38 cellular contexts compared by ENCODE assay signal in genomic region chr19:51086153-51086850, GRCh38. TPM values are rescaled to one million over a fixed set of nuclear protein-coding genes. Genes with fewer than 3 reads are reported as not detected.
DNase-seq lines count a peak whose midpoint lies in the region; ATAC-seq, FAIRE-seq and TF ChIP-seq lines count a peak whose summit lies in the region.
"Had no signal": no experiment of that assay in that cellular context is flagged by ENCODE, and none has a peak within 500 bp of the region (broad histone marks: within the 10 kb centered on the region; RNA-seq: fewer than 3 reads in every experiment).

No MANE protein-coding gene starts in this region.

- FAIRE-seq in K562 (lab: Jason Lieb, UNC) = no peak
- FAIRE-seq: GM19239, keratinocyte had no signal

- H3K9me3 ChIP-seq in HEK293 (ENCODE audit: control insufficient read depth, insufficient read depth, low read depth, low read length) = no peaks in the 10 kb centered on the region
- H3K9me3 ChIP-seq in K562 (replicated peaks; ENCODE audit: control insufficient read depth, insufficient read depth, low read depth, low read length) = no peaks in the 10 kb centered on the region
- H3K9me3 ChIP-seq: psoas muscle, sigmoid colon had no signal

- TF ChIP-seq CTCF in HEK293 (tag by site-specific recombination; IDR thresholded peaks at IDR 0.05) (no peak), K562 (IDR thresholded peaks at IDR 0.05 in 2 of 3, conservative IDR thresholded peaks at IDR 0.05 in 1 of 3; ENCODE audit: insufficient read depth in 2 of 3, low read depth in 1 of 3, low read length in 3 of 3) (no peak)

- H3K36me3 ChIP-seq in HEK293 (ENCODE audit: control insufficient read depth in 2 of 2, insufficient read depth in 1 of 2, low read length in 2 of 2) (no peaks in the 10 kb centered on the region), K562 (ENCODE audit: control insufficient read depth, insufficient read depth, low read length) (no peaks in the 10 kb centered on the region)
- H3K36me3 ChIP-seq: brain microvascular endothelial cell, sigmoid colon had no signal

- H3K36me3 Mint-ChIP-seq in activated CD8-positive, alpha-beta T cell treated with anti-CD3 and anti-CD28 coated beads, Interleukin-2, amount 10 ng/mL, durations not matched to agents 7 days and 5 days (ENCODE audit: low read depth) = no peaks in the 10 kb centered on the region
- H3K36me3 Mint-ChIP-seq: activated naive CD4-positive, alpha-beta T cell treated with anti-CD3 and anti-CD28 coated beads, Interleukin-2, amount 50 U/mL, for 24 hours had no signal

- no peaks in the 10 kb centered on the region for H3K27me3 Mint-ChIP-seq in activated CD8-positive, alpha-beta T cell treated with anti-CD3 and anti-CD28 coated beads, Interleukin-2, amount 10 ng/mL, durations not matched to agents 7 days and 5 days (ENCODE audit: low read depth)

- CTCF ChIA-PET in HEK293 (lab: Yijun Ruan, JAX) (interaction anchor here (0.7 to 1.4 kb wide), 5 partner anchors 8 to 164 kb away, joined by 3 read pairs; no protein-coding TSS in a partner anchor), K562 (lab: Yijun Ruan, JAX; ENCODE audit: low intra/inter-chr PET ratio) (no interaction called here)
- CTCF ChIA-PET in activated CD8-positive, alpha-beta T cell treated with anti-CD3 and anti-CD28 coated beads, Interleukin-2, amount 10 ng/mL, durations not matched to agents 7 days and 5 days (lab: Charles Lee) = interaction anchor here (0.5 kb wide), 1 partner anchor 1750 kb away, joined by 4 read pairs; no protein-coding TSS in a partner anchor

- 8% methylated on average over 16 of the region's 18 CpGs for WGBS in K562 (ENCODE audit: insufficient coverage, low coverage, missing lambda C conversion rate)

- H3K4me1 Mint-ChIP-seq in activated CD8-positive, alpha-beta T cell treated with anti-CD3 and anti-CD28 coated beads, Interleukin-2, amount 10 ng/mL, durations not matched to agents 7 days and 5 days (ENCODE audit: low read depth) = no peaks in the 10 kb centered on the region
- H3K4me1 Mint-ChIP-seq: activated naive CD4-positive, alpha-beta T cell treated with anti-CD3 and anti-CD28 coated beads, Interleukin-2, amount 50 U/mL, for 24 hours had no signal

- H3K4me1 ChIP-seq in HEK293 (ENCODE audit: control insufficient read depth, insufficient read depth, low read length) (no peaks in the 10 kb centered on the region), K562 (replicated peaks in 1 of 2; ENCODE audit: control insufficient read depth in 2 of 2, insufficient read depth in 2 of 2, low read length in 2 of 2) (peaks cover 0 to 3% of the 10 kb centered on the region in 2 experiments; a peak in 1 of 5 replicates)
- H3K4me1 ChIP-seq: psoas muscle, sigmoid colon had no signal

- no peak overlapping the region for H3K27ac Mint-ChIP-seq in activated CD8-positive, alpha-beta T cell treated with anti-CD3 and anti-CD28 coated beads, Interleukin-2, amount 10 ng/mL, durations not matched to agents 7 days and 5 days
- H3K27ac Mint-ChIP-seq: activated CD4-positive, alpha-beta memory T cell treated with anti-CD3 and anti-CD28 coated beads for 36 hours; activated naive CD4-positive, alpha-beta T cell treated with anti-CD3 and anti-CD28 coated beads, Interleukin-2, amount 50 U/mL, for 24 hours; T-helper 1 cell treated with Interleukin-12 subunit alpha and Interleukin-12 subunit beta and Interleukin-4 antibody, amounts not matched to agents 30 μg/mL and 1 μg/mL, for 36 hours had no signal

- H3K27ac ChIP-seq in HEK293 (ENCODE audit: extremely low read depth, low read depth, low read length) (no peak overlapping the region), K562 (ENCODE audit: extremely low read depth, low read depth, low read length) (no peak overlapping the region)
- H3K27ac ChIP-seq: brain microvascular endothelial cell, C4-2B, psoas muscle, sigmoid colon had no signal

- H3K4me3 ChIP-seq in HEK293 (ENCODE audit: low read depth, low read length) = no peak overlapping the region
- no peak overlapping the region for H3K4me3 ChIP-seq in K562
- H3K4me3 ChIP-seq: psoas muscle, sigmoid colon had no signal

- no peaks in the 10 kb centered on the region for H3K9me3 Mint-ChIP-seq in activated CD8-positive, alpha-beta T cell treated with anti-CD3 and anti-CD28 coated beads, Interleukin-2, amount 10 ng/mL, durations not matched to agents 7 days and 5 days (ENCODE audit: insufficient read depth)
- H3K9me3 Mint-ChIP-seq: activated CD4-positive, alpha-beta memory T cell treated with anti-CD3 and anti-CD28 coated beads for 36 hours; activated naive CD4-positive, alpha-beta T cell treated with anti-CD3 and anti-CD28 coated beads, Interleukin-2, amount 50 U/mL, for 24 hours; T-helper 1 cell treated with Interleukin-12 subunit alpha and Interleukin-12 subunit beta and Interleukin-4 antibody, amounts not matched to agents 30 μg/mL and 1 μg/mL, for 36 hours had no signal

- POLR2A ChIA-PET in HEK293 (lab: Yijun Ruan, JAX) = interaction anchor here (1.4 kb wide), 1 partner anchor 15 kb away, joined by 5 read pairs; no protein-coding TSS in a partner anchor
- POLR2A ChIA-PET in K562 (lab: Yijun Ruan, JAX) = interaction anchor here (0.7 kb wide), 1 partner anchor 108 kb away, joined by 3 read pairs; no protein-coding TSS in a partner anchor
- POLR2A ChIA-PET in activated CD8-positive, alpha-beta T cell treated with anti-CD3 and anti-CD28 coated beads, Interleukin-2, amount 10 ng/mL, durations not matched to agents 7 days and 5 days (lab: Charles Lee) = no interaction called here

- DNase-seq in NCI-H2107 treated with DMSO at 0.1 percent for 48 hours (lab: John Stamatoyannopoulos, UW; ENCODE audit: unreplicated experiment) (peak; percentile 29), NCI-H2107 (lab: John Stamatoyannopoulos, UW) (no peak), K562 (ENCODE audit: extremely low read depth in 1 of 4, low spot score in 3 of 4) (no peak), sciatic nerve (ENCODE audit: low spot score) (peak; percentile 19), NCI-H1436 treated with DMSO at 0.1 percent for 48 hours (lab: John Stamatoyannopoulos, UW) (no peak), activated gamma-delta T cell treated with Interleukin-2 at 50 U/mL for 16 hours (no peak)
- DNase-seq in activated CD8-positive, alpha-beta T cell treated with anti-CD3 and anti-CD28 coated beads, Interleukin-2, amount 10 ng/mL, durations not matched to agents 7 days and 5 days = no peak
- DNase-seq: 8988T; activated CD4-positive, alpha-beta memory T cell treated with anti-CD3 and anti-CD28 coated beads for 36 hours; activated CD4-positive, CD25-positive, alpha-beta regulatory T cell treated with anti-CD3 and anti-CD28 coated beads, Interleukin-2, amount 50 U/mL, for 72 hours; activated CD8-positive, alpha-beta memory T cell treated with anti-CD3 and anti-CD28 coated beads, Interleukin-2, amount 50 U/mL, for 4 hours; amniotic stem cell; brain microvascular endothelial cell; Calu3; cerebellar nuclear complex; GOT3; left ventricle myocardium superior; mesendoderm; NCI-H1048; NCI-H1930; NCI-H446 treated with DMSO at 0.1 percent for 48 hours; NK-92 treated with Interleukin-12 subunit alpha and Interleukin-12 subunit beta, amount 100 ng/mL, for 24 hours; psoas muscle; stimulated activated CD4-positive, alpha-beta T cell treated with anti-CD3 and anti-CD28 coated beads, Interleukin-15, amount 100 ng/mL, for 24 hours; stimulated activated CD4-positive, alpha-beta T cell treated with anti-CD3 and anti-CD28 coated beads, Interleukin-4, amount 100 ng/mL, for 4 hours; trophoblast cell had no signal

- TF ChIP-seq POLR2A in K562 (conservative IDR thresholded peaks at IDR 0.05) = no peak

- no TSS peak for BruUV-seq in K562 (replicated peaks; lab: Mats Ljungman, UMichigan)

- peaks cover 5% of the 10 kb centered on the region; the same call in 1 of the 2 replicates for H4K20me1 ChIP-seq in K562 (replicated peaks; ENCODE audit: control insufficient read depth, insufficient read depth, low read length)

- H3K9me1 ChIP-seq in K562 (ENCODE audit: control insufficient read depth, insufficient read depth, low read length) = peaks cover 4% of the 10 kb centered on the region

- no peak for ATAC-seq in K562
- ATAC-seq in sciatic nerve = no peak
- ATAC-seq in activated CD8-positive, alpha-beta T cell treated with anti-CD3 and anti-CD28 coated beads, Interleukin-2, amount 10 ng/mL, durations not matched to agents 7 days and 5 days = no peak
- ATAC-seq: esophagus mucosa, left ventricle myocardium superior, psoas muscle had no signal

- TF ChIP-seq RAD21 in K562 (CRISPR knock-in tag; conservative IDR thresholded peaks at IDR 0.05 in 1 of 2, IDR thresholded peaks at IDR 0.05 in 1 of 2) = no peak

- no peak for TF ChIP-seq EP300 in K562 (IDR thresholded peaks at IDR 0.05; ENCODE audit: low read length)

- no peak overlapping the region for H3K9ac ChIP-seq in K562 (ENCODE audit: insufficient read depth in 1 of 2, low read depth in 2 of 2, low read length in 2 of 2)

- H2AFZ ChIP-seq in K562 (ENCODE audit: low read depth, low read length) = no peak overlapping the region

- no peaks in the 10 kb centered on the region for H3K79me2 ChIP-seq in K562 (ENCODE audit: control insufficient read depth, insufficient read depth, low read length)

- in situ Hi-C loops in K562 (cut with MboI) = no loop called here

- H3K4me2 ChIP-seq in K562 (ENCODE audit: insufficient read depth, low read length) = no peak overlapping the region

- no peak overlapping the region for H3K4me3 Mint-ChIP-seq in activated CD8-positive, alpha-beta T cell treated with anti-CD3 and anti-CD28 coated beads, Interleukin-2, amount 10 ng/mL, durations not matched to agents 7 days and 5 days
- H3K4me3 Mint-ChIP-seq: activated CD4-positive, alpha-beta memory T cell treated with anti-CD3 and anti-CD28 coated beads for 36 hours; activated naive CD4-positive, alpha-beta T cell treated with anti-CD3 and anti-CD28 coated beads, Interleukin-2, amount 50 U/mL, for 24 hours; T-helper 1 cell treated with Interleukin-12 subunit alpha and Interleukin-12 subunit beta and Interleukin-4 antibody, amounts not matched to agents 30 μg/mL and 1 μg/mL, for 36 hours had no signal

- peaks cover 30 to 78% of the 10 kb centered on the region in 2 experiments; a peak in 4 of 5 replicates for H3K27me3 ChIP-seq in K562 (ENCODE audit: control insufficient read depth in 2 of 2, insufficient read depth in 2 of 2, low read length in 2 of 2)
- H3K27me3 ChIP-seq: brain microvascular endothelial cell had no signal

- intact Hi-C loops in K562 (cut with micrococcal nuclease) = no loop called here
- intact Hi-C loops in sciatic nerve (cut with DNase I) = no loop called here

RNA-seq across cellular contexts. Expression of gene KLK14, which starts 3.6 kb away (rescaled TPM):
- 0.37 TPM in 1 of 2 replicates, not detected in the other for total RNA-seq in K562 (2011; cell fraction: chromatin; rRNA removed; ENCODE audit: low replicate concordance)
- total RNA-seq in K562 (2011; cell fraction: nucleolus; rRNA removed) = 0.33 TPM in 1 of 2 replicates, not detected in the other
- not detected in 2 replicates for total RNA-seq in K562 (2011; cell fraction: nucleoplasm; rRNA removed)
- total RNA-seq in K562 (2014; rRNA removed) (not detected in 2 replicates), K562 (2014; rRNA removed; fragmentation: Illumina TruSeq; extraction: Trizol) (not detected in 2 replicates), K562 (2015; rRNA removed; fragmentation: Illumina TruSeq; extraction: Trizol) (not detected in 2 replicates), K562 (2021) (not detected in 2 replicates), sciatic nerve (2.8 TPM)
- polyA plus RNA-seq in K562 (2011; rRNA removed) (0.08 TPM in 1 of 2 replicates, not detected in the other), K562 (2014; fragmentation: Illumina TruSeq; extraction: Trizol) (not detected in 2 replicates), K562 (2014; fragmentation: Nextera tagmentation; extraction: Ambion mirVana) (not detected), K562 (2014; rRNA removed) (not detected in 2 replicates)
- polyA plus RNA-seq in K562 (2011; cell fraction: cytosol; rRNA removed) = 0.12 TPM in 1 of 2 replicates, not detected in the other
- 0.14 and 0.20 TPM in 2 replicates for polyA plus RNA-seq in K562 (2011; cell fraction: nucleus; rRNA removed)
- 0.09 and 0.11 TPM in 2 replicates for polyA plus RNA-seq in K562 (2012)
- not detected in 2 replicates for polyA minus RNA-seq in K562 (2011; rRNA and poly(A)+ RNA removed)
- not detected in 2 replicates for polyA minus RNA-seq in K562 (2011; cell fraction: cytosol; rRNA and poly(A)+ RNA removed)
- not detected in 2 replicates for polyA minus RNA-seq in K562 (2011; cell fraction: nucleus; rRNA and poly(A)+ RNA removed)
- under 1 TPM in 1 of 2 experiments, not detected in 1; 0.57 TPM for total RNA-seq in activated CD8-positive, alpha-beta T cell treated with anti-CD3 and anti-CD28 coated beads, Interleukin-2, amount 10 ng/mL, durations not matched to agents 7 days and 5 days
- total RNA-seq: dermis microvascular lymphatic vessel endothelial cell, fibroblast of villous mesenchyme, HT1080, psoas muscle, sigmoid colon, subcutaneous adipose tissue had no signal

RNA-seq across cellular contexts. Expression of gene KLK13, which starts 21.4 kb away (rescaled TPM):
- 2.4 and 5.3 TPM in 2 replicates for total RNA-seq in K562 (2011; cell fraction: chromatin; rRNA removed; ENCODE audit: low replicate concordance)
- 5.7 and 6.5 TPM in 2 replicates for total RNA-seq in K562 (2011; cell fraction: nucleolus; rRNA removed)
- total RNA-seq in K562 (2011; cell fraction: nucleoplasm; rRNA removed) = 6.5 and 8.0 TPM in 2 replicates
- total RNA-seq in K562 (2014; rRNA removed) (1.3 and 2.5 TPM in 2 replicates), K562 (2014; rRNA removed; fragmentation: Illumina TruSeq; extraction: Trizol) (1.5 and 1.7 TPM in 2 replicates), K562 (2015; rRNA removed; fragmentation: Illumina TruSeq; extraction: Trizol) (0.64 and 0.72 TPM in 2 replicates), K562 (2021) (2.8 and 4.7 TPM in 2 replicates), sciatic nerve (0.58 TPM)
- polyA plus RNA-seq in K562 (2011; rRNA removed) (2.9 and 9.0 TPM in 2 replicates), K562 (2014; fragmentation: Illumina TruSeq; extraction: Trizol) (3.8 and 4.4 TPM in 2 replicates), K562 (2014; fragmentation: Nextera tagmentation; extraction: Ambion mirVana) (1 to 10 TPM in 1 of 2 experiments, under 1 TPM in 1; 0.84 to 2.3 TPM), K562 (2014; rRNA removed) (1.3 and 2.3 TPM in 2 replicates)
- 3.9 and 15.9 TPM in 2 replicates for polyA plus RNA-seq in K562 (2011; cell fraction: cytosol; rRNA removed)
- polyA plus RNA-seq in K562 (2011; cell fraction: nucleus; rRNA removed) = 2.0 and 10.9 TPM in 2 replicates
- polyA plus RNA-seq in K562 (2012) = 2.4 and 2.9 TPM in 2 replicates
- 0.96 and 4.0 TPM in 2 replicates for polyA minus RNA-seq in K562 (2011; rRNA and poly(A)+ RNA removed)
- polyA minus RNA-seq in K562 (2011; cell fraction: cytosol; rRNA and poly(A)+ RNA removed) = 2.5 and 5.7 TPM in 2 replicates
- 0.44 and 1.6 TPM in 2 replicates for polyA minus RNA-seq in K562 (2011; cell fraction: nucleus; rRNA and poly(A)+ RNA removed)
- total RNA-seq in activated CD8-positive, alpha-beta T cell treated with anti-CD3 and anti-CD28 coated beads, Interleukin-2, amount 10 ng/mL, durations not matched to agents 7 days and 5 days = not detected
- total RNA-seq: activated CD4-positive, alpha-beta memory T cell treated with anti-CD3 and anti-CD28 coated beads for 36 hours; Calu3; dermis microvascular lymphatic vessel endothelial cell; fibroblast of villous mesenchyme; HT1080; left ventricle myocardium superior; psoas muscle; sigmoid colon; subcutaneous adipose tissue had no signal

RNA-seq across cellular contexts. Expression of gene CTU1, which starts 21.9 kb away (rescaled TPM):
- total RNA-seq in K562 (2011; cell fraction: chromatin; rRNA removed; ENCODE audit: low replicate concordance) = 3.4 and 11.0 TPM in 2 replicates
- total RNA-seq in K562 (2011; cell fraction: nucleolus; rRNA removed) = 11.2 and 13.0 TPM in 2 replicates
- total RNA-seq in K562 (2011; cell fraction: nucleoplasm; rRNA removed) = 5.7 and 7.2 TPM in 2 replicates
- total RNA-seq in K562 (2014; rRNA removed) = 17.7 and 21.1 TPM in 2 replicates
- 0.80 and 1.4 TPM in 2 replicates for total RNA-seq in K562 (2014; rRNA removed; fragmentation: Illumina TruSeq; extraction: Trizol)
- total RNA-seq in K562 (2015; rRNA removed; fragmentation: Illumina TruSeq; extraction: Trizol) = 2.4 and 2.6 TPM in 2 replicates
- total RNA-seq in K562 (2021) = 18.4 and 18.7 TPM in 2 replicates
- 2.2 and 4.3 TPM in 2 replicates for polyA plus RNA-seq in K562 (2011; rRNA removed)
- polyA plus RNA-seq in K562 (2011; cell fraction: cytosol; rRNA removed) = 4.4 and 19.0 TPM in 2 replicates
- 15.6 and 16.0 TPM in 2 replicates for polyA plus RNA-seq in K562 (2011; cell fraction: nucleus; rRNA removed)
- 8.7 TPM in 2 replicates for polyA plus RNA-seq in K562 (2012)
- polyA plus RNA-seq in K562 (2014; fragmentation: Illumina TruSeq; extraction: Trizol) = 1.5 and 1.9 TPM in 2 replicates
- polyA plus RNA-seq in K562 (2014; fragmentation: Nextera tagmentation; extraction: Ambion mirVana) = under 1 TPM in 1 of 2 experiments, not detected in 1; 0.03 TPM
- 10.0 and 12.9 TPM in 2 replicates for polyA plus RNA-seq in K562 (2014; rRNA removed)
- 0.84 and 1.3 TPM in 2 replicates for polyA minus RNA-seq in K562 (2011; rRNA and poly(A)+ RNA removed)
- 4.7 and 4.8 TPM in 2 replicates for polyA minus RNA-seq in K562 (2011; cell fraction: cytosol; rRNA and poly(A)+ RNA removed)
- polyA minus RNA-seq in K562 (2011; cell fraction: nucleus; rRNA and poly(A)+ RNA removed) = 3.0 and 3.1 TPM in 2 replicates
- 6.1 TPM for total RNA-seq in sciatic nerve
- total RNA-seq in activated CD8-positive, alpha-beta T cell treated with anti-CD3 and anti-CD28 coated beads, Interleukin-2, amount 10 ng/mL, durations not matched to agents 7 days and 5 days = 1 to 10 TPM; 8.7 to 10.0 TPM

RNA-seq across cellular contexts. Expression of gene SIGLEC9, which starts 38.4 kb away (rescaled TPM):
- 0.35 TPM in 1 of 2 replicates, not detected in the other for total RNA-seq in K562 (2011; cell fraction: chromatin; rRNA removed; ENCODE audit: low replicate concordance)
- total RNA-seq in K562 (2011; cell fraction: nucleolus; rRNA removed) = 0.26 and 0.67 TPM in 2 replicates
- not detected in 2 replicates for total RNA-seq in K562 (2011; cell fraction: nucleoplasm; rRNA removed)
- 0.18 and 0.65 TPM in 2 replicates for total RNA-seq in K562 (2014; rRNA removed)
- total RNA-seq in K562 (2014; rRNA removed; fragmentation: Illumina TruSeq; extraction: Trizol) = not detected in 2 replicates
- total RNA-seq in K562 (2015; rRNA removed; fragmentation: Illumina TruSeq; extraction: Trizol) = not detected in 2 replicates
- 0.22 TPM in 1 of 2 replicates, not detected in the other for total RNA-seq in K562 (2021)
- polyA plus RNA-seq in K562 (2011; rRNA removed) = 0.16 and 0.26 TPM in 2 replicates
- 0.21 and 0.54 TPM in 2 replicates for polyA plus RNA-seq in K562 (2011; cell fraction: cytosol; rRNA removed)
- polyA plus RNA-seq in K562 (2011; cell fraction: nucleus; rRNA removed) = 0.31 and 0.78 TPM in 2 replicates
- 0.20 and 0.53 TPM in 2 replicates for polyA plus RNA-seq in K562 (2012)
- 0.09 and 0.21 TPM in 2 replicates for polyA plus RNA-seq in K562 (2014; fragmentation: Illumina TruSeq; extraction: Trizol)
- not detected for polyA plus RNA-seq in K562 (2014; fragmentation: Nextera tagmentation; extraction: Ambion mirVana)
- 0.18 and 0.34 TPM in 2 replicates for polyA plus RNA-seq in K562 (2014; rRNA removed)
- 0.18 TPM in 1 of 2 replicates, not detected in the other for polyA minus RNA-seq in K562 (2011; rRNA and poly(A)+ RNA removed)
- polyA minus RNA-seq in K562 (2011; cell fraction: cytosol; rRNA and poly(A)+ RNA removed) = not detected in 2 replicates
- polyA minus RNA-seq in K562 (2011; cell fraction: nucleus; rRNA and poly(A)+ RNA removed) = 0.54 TPM in 1 of 2 replicates, not detected in the other
- 5.3 TPM for total RNA-seq in sciatic nerve
- under 1 TPM; 0.58 to 0.60 TPM for total RNA-seq in activated CD8-positive, alpha-beta T cell treated with anti-CD3 and anti-CD28 coated beads, Interleukin-2, amount 10 ng/mL, durations not matched to agents 7 days and 5 days
- total RNA-seq: Calu3, fibroblast of villous mesenchyme had no signal
- polyA plus RNA-seq: keratinocyte had no signal

RNA-seq across cellular contexts. Expression of gene KLK12, which starts 51.5 kb away (rescaled TPM):
- total RNA-seq in K562 (2011; cell fraction: chromatin; rRNA removed; ENCODE audit: low replicate concordance) = not detected in 2 replicates
- total RNA-seq in K562 (2011; cell fraction: nucleolus; rRNA removed) = not detected in 2 replicates
- total RNA-seq in K562 (2011; cell fraction: nucleoplasm; rRNA removed) = not detected in 2 replicates
- total RNA-seq in K562 (2014; rRNA removed) = not detected in 2 replicates
- total RNA-seq in K562 (2014; rRNA removed; fragmentation: Illumina TruSeq; extraction: Trizol) = not detected in 2 replicates
- not detected in 2 replicates for total RNA-seq in K562 (2015; rRNA removed; fragmentation: Illumina TruSeq; extraction: Trizol)
- not detected in 2 replicates for total RNA-seq in K562 (2021)
- not detected in 2 replicates for polyA plus RNA-seq in K562 (2011; rRNA removed)
- polyA plus RNA-seq in K562 (2011; cell fraction: cytosol; rRNA removed) = not detected in 2 replicates
- not detected in 2 replicates for polyA plus RNA-seq in K562 (2011; cell fraction: nucleus; rRNA removed)
- polyA plus RNA-seq in K562 (2012) = not detected in 2 replicates
- not detected in 2 replicates for polyA plus RNA-seq in K562 (2014; fragmentation: Illumina TruSeq; extraction: Trizol)
- not detected for polyA plus RNA-seq in K562 (2014; fragmentation: Nextera tagmentation; extraction: Ambion mirVana)
- not detected in 2 replicates for polyA plus RNA-seq in K562 (2014; rRNA removed)
- not detected in 2 replicates for polyA minus RNA-seq in K562 (2011; rRNA and poly(A)+ RNA removed)
- not detected in 2 replicates for polyA minus RNA-seq in K562 (2011; cell fraction: cytosol; rRNA and poly(A)+ RNA removed)
- polyA minus RNA-seq in K562 (2011; cell fraction: nucleus; rRNA and poly(A)+ RNA removed) = not detected in 2 replicates
- total RNA-seq in sciatic nerve = not detected
- total RNA-seq in activated CD8-positive, alpha-beta T cell treated with anti-CD3 and anti-CD28 coated beads, Interleukin-2, amount 10 ng/mL, durations not matched to agents 7 days and 5 days = not detected
- total RNA-seq: activated CD4-positive, alpha-beta memory T cell treated with anti-CD3 and anti-CD28 coated beads for 36 hours; Calu3; dermis microvascular lymphatic vessel endothelial cell; fibroblast of villous mesenchyme; HT1080; left ventricle myocardium superior; psoas muscle; sigmoid colon; subcutaneous adipose tissue had no signal
- polyA plus RNA-seq: keratinocyte, psoas muscle had no signal

Comparison
In these comparisons a context has a peak if more than half of its experiments do, and no peak if none do; other contexts are left out.
1. DNase-seq: peak in NCI-H2107 treated with DMSO at 0.1 percent for 48 hours (single experiment) and sciatic nerve (single experiment); none in NCI-H2107 (single experiment), K562 (0 of 4), NCI-H1436 treated with DMSO at 0.1 percent for 48 hours (single experiment), activated CD8-positive, alpha-beta T cell treated with anti-CD3 and anti-CD28 coated beads, Interleukin-2, amount 10 ng/mL, durations not matched to agents 7 days and 5 days (single experiment) and activated gamma-delta T cell treated with Interleukin-2 at 50 U/mL for 16 hours (single experiment).